Comparison of ENCODE assay signal across 15 cellular contexts in genomic region chr12:108367436-108367835, GRCh38. TPM values are rescaled to one million over a fixed set of nuclear protein-coding genes. Genes with fewer than 3 reads are reported as not detected.
DNase-seq lines count a peak whose midpoint lies in the region; ATAC-seq, FAIRE-seq and TF ChIP-seq lines count a peak whose summit lies in the region.
"Had no signal": no experiment of that assay in that cellular context is flagged by ENCODE, and none has a peak within 500 bp of the region (broad histone marks: within the 10 kb centered on the region; RNA-seq: fewer than 3 reads in every experiment).

No MANE protein-coding gene starts in this region.

- no peaks in the 10 kb centered on the region for H3K4me1 Mint-ChIP-seq in stimulated activated memory B cell treated with anti-CD40 and anti-IgM and Interleukin-4, amounts not matched to agents 10 μg/mL and 1 μg/mL and 100 μg/mL, for 72 hours

- intact Hi-C loops in Right ventricle myocardium inferior (cut with DNase I) (no loop called here), left ventricle myocardium inferior (cut with micrococcal nuclease) (no loop called here), upper lobe of right lung (cut with DNase I) (no loop called here)

- H3K9ac ChIP-seq in adipocyte (ENCODE audit: low read length) = no peak overlapping the region

- no peak for DNase-seq in Right ventricle myocardium inferior (ENCODE audit: missing footprints)
- DNase-seq in left ventricle myocardium inferior = no peak
- peak; percentile 91 for DNase-seq in adipocyte (ENCODE audit: low read depth)
- peak; percentile 34 for DNase-seq in inferior parietal cortex (ENCODE audit: extremely low spot score)
- DNase-seq in upper lobe of right lung = peak; percentile 68
- no peak for DNase-seq in GM12892 (ENCODE audit: insufficient read length)
- DNase-seq: activated CD4-positive, alpha-beta T cell treated with anti-CD3 and anti-CD28 coated beads for 1 hour; activated T-cell treated with anti-CD3 and anti-CD28 coated beads, Interleukin-2, amount 50 U/mL, for 48 hours; DMS79 treated with DMSO at 0.1 percent for 48 hours had no signal

- FAIRE-seq in GM12892 (lab: Jason Lieb, UNC) = no peak
- FAIRE-seq: A204.1, endometrium had no signal

- H3K27ac Mint-ChIP-seq in stimulated activated memory B cell treated with anti-CD40 and anti-IgM and Interleukin-4, amounts not matched to agents 10 μg/mL and 1 μg/mL and 100 μg/mL, for 72 hours = no peak overlapping the region

- H3K4me1 ChIP-seq in left ventricle myocardium inferior (no peaks in the 10 kb centered on the region), adipocyte (ENCODE audit: control insufficient read depth, insufficient read depth, low read length) (peaks cover 28% of the 10 kb centered on the region), upper lobe of right lung (peaks cover 9% of the 10 kb centered on the region)

- H3K27me3 ChIP-seq in left ventricle myocardium inferior (ENCODE audit: low read depth) (no peaks in the 10 kb centered on the region), adipocyte (replicated peaks; ENCODE audit: control insufficient read depth, insufficient read depth, low read length) (peaks cover 5% of the 10 kb centered on the region), upper lobe of right lung (no peaks in the 10 kb centered on the region)

- H3K36me3 ChIP-seq in left ventricle myocardium inferior (no peaks in the 10 kb centered on the region), adipocyte (ENCODE audit: control insufficient read depth, insufficient read depth, low read length, severe bottlenecking) (no peaks in the 10 kb centered on the region), upper lobe of right lung (no peaks in the 10 kb centered on the region)

- peaks cover 24% of the 10 kb centered on the region for H3K27me3 Mint-ChIP-seq in stimulated activated memory B cell treated with anti-CD40 and anti-IgM and Interleukin-4, amounts not matched to agents 10 μg/mL and 1 μg/mL and 100 μg/mL, for 72 hours

- no peaks in the 10 kb centered on the region for H3K36me3 Mint-ChIP-seq in stimulated activated memory B cell treated with anti-CD40 and anti-IgM and Interleukin-4, amounts not matched to agents 10 μg/mL and 1 μg/mL and 100 μg/mL, for 72 hours

- no peak overlapping the region for H3K4me3 Mint-ChIP-seq in stimulated activated memory B cell treated with anti-CD40 and anti-IgM and Interleukin-4, amounts not matched to agents 10 μg/mL and 1 μg/mL and 100 μg/mL, for 72 hours

- ATAC-seq in Right ventricle myocardium inferior = peak; percentile 19
- peak; percentile 94 for ATAC-seq in upper lobe of right lung
- ATAC-seq in HG03460 (IDR thresholded peaks at IDR 0.05; ENCODE audit: unreplicated experiment) = no peak
- no peak for ATAC-seq in stimulated activated memory B cell treated with anti-CD40 and anti-IgM and Interleukin-4, amounts not matched to agents 10 μg/mL and 1 μg/mL and 100 μg/mL, for 72 hours

- no peak for TF ChIP-seq POLR2A in GM12892 (IDR thresholded peaks at IDR 0.05; ENCODE audit: low read depth, low read length)

- H3K9me3 Mint-ChIP-seq in stimulated activated memory B cell treated with anti-CD40 and anti-IgM and Interleukin-4, amounts not matched to agents 10 μg/mL and 1 μg/mL and 100 μg/mL, for 72 hours = peaks cover 12% of the 10 kb centered on the region

- H3K4me3 ChIP-seq in left ventricle myocardium inferior (no peak overlapping the region), adipocyte (ENCODE audit: low read length) (no peak overlapping the region), upper lobe of right lung (no peak overlapping the region)
- H3K4me3 ChIP-seq: SK-N-MC had no signal

- TF ChIP-seq CTCF in left ventricle myocardium inferior (IDR thresholded peaks at IDR 0.05; ENCODE audit: borderline replicate concordance) (no peak), upper lobe of right lung (IDR thresholded peaks at IDR 0.05) (no peak)

- H3K27ac ChIP-seq in left ventricle myocardium inferior (replicated peaks) (no peak overlapping the region), upper lobe of right lung (no peak overlapping the region)
- H3K27ac ChIP-seq: SK-N-MC had no signal

- H3K9me3 ChIP-seq in left ventricle myocardium inferior (replicated peaks) = no peaks in the 10 kb centered on the region
- H3K9me3 ChIP-seq in adipocyte (ENCODE audit: control insufficient read depth, low read length) = no peaks in the 10 kb centered on the region
- H3K9me3 ChIP-seq in upper lobe of right lung = no peaks in the 10 kb centered on the region

RNA-seq across cellular contexts. Expression of gene CMKLR1, which starts 28.3 kb away (rescaled TPM):
- 10.6 TPM for total RNA-seq in Right ventricle myocardium inferior
- total RNA-seq in left ventricle myocardium inferior = 5.7 TPM
- total RNA-seq in upper lobe of right lung = 29.1 TPM
- polyA plus RNA-seq in GM12892 (2012; ENCODE audit: missing spikeins) = 8.0 TPM
- total RNA-seq: NCI-H460 had no signal

Comparison
In these comparisons a context has a peak if more than half of its experiments do, and no peak if none do; other contexts are left out.
1. ATAC-seq: peak in Right ventricle myocardium inferior (single experiment) and upper lobe of right lung (single experiment); none in HG03460 (single experiment) and stimulated activated memory B cell treated with anti-CD40 and anti-IgM and Interleukin-4, amounts not matched to agents 10 μg/mL and 1 μg/mL and 100 μg/mL, for 72 hours (single experiment).
2. DNase-seq: peak in adipocyte (single experiment), inferior parietal cortex (single experiment) and upper lobe of right lung (single experiment); none in Right ventricle myocardium inferior (single experiment), left ventricle myocardium inferior (single experiment) and GM12892 (single experiment).